24 cellular contexts compared by ENCODE assay signal in genomic region chr16:28106467-28106866, GRCh38. TPM values are rescaled to one million over a fixed set of nuclear protein-coding genes. Genes with fewer than 3 reads are reported as not detected.
"Had no signal": no experiment of that assay in that cellular context is flagged by ENCODE, and none has a peak within 500 bp of the region (broad histone marks: within the 10 kb centered on the region; RNA-seq: fewer than 3 reads in every experiment).

No MANE protein-coding gene starts in this region.

- H3K27ac ChIP-seq: coronary artery, heart right ventricle, left ventricle myocardium inferior, pancreas, suprapubic skin, tibial nerve had no signal

- H3K27me3 ChIP-seq: heart right ventricle, pancreas, suprapubic skin, tibial nerve had no signal

- H3K4me1 ChIP-seq: left ventricle myocardium inferior, pancreas had no signal

- H3K9me3 Mint-ChIP-seq: activated CD4-positive, alpha-beta memory T cell treated with anti-CD3 and anti-CD28 coated beads, Interleukin-2, amount 10 ng/mL, durations not matched to agents 7 days and 5 days; activated CD4-positive, alpha-beta T cell treated with anti-CD3 and anti-CD28 coated beads, Interleukin-2, amount 10 ng/mL, durations not matched to agents 24 days and 14 days; activated naive CD8-positive, alpha-beta T cell treated with anti-CD3 and anti-CD28 coated beads, Interleukin-2, amount 10 ng/mL, durations not matched to agents 7 days and 5 days; activated T-helper 17 cell treated with anti-CD3 and anti-CD28 coated beads, Interleukin-2, amount 50 U/mL, for 72 hours; mesothelial cell of epicardium; naive thymus-derived CD8-positive, alpha-beta T cell; stimulated activated effector memory CD8-positive, alpha-beta T cell treated with anti-CD3 and anti-CD28 coated beads, Interleukin-12 subunit alpha, Interleukin-12 subunit beta, amount 100 ng/mL, for 72 hours; stimulated activated naive CD8-positive, alpha-beta T cell treated with anti-CD3 and anti-CD28 coated beads, Interleukin-15, amount 100 ng/mL, for 72 hours had no signal

- H3K9me3 ChIP-seq: heart right ventricle, left ventricle myocardium inferior, pancreas, suprapubic skin, tibial nerve had no signal

- H3K27me3 Mint-ChIP-seq: activated CD4-positive, alpha-beta memory T cell treated with anti-CD3 and anti-CD28 coated beads, Interleukin-2, amount 10 ng/mL, durations not matched to agents 7 days and 5 days; activated CD4-positive, alpha-beta T cell treated with anti-CD3 and anti-CD28 coated beads, Interleukin-2, amount 10 ng/mL, durations not matched to agents 24 days and 14 days; activated naive CD8-positive, alpha-beta T cell treated with anti-CD3 and anti-CD28 coated beads, Interleukin-2, amount 10 ng/mL, durations not matched to agents 7 days and 5 days; activated T-helper 17 cell treated with anti-CD3 and anti-CD28 coated beads, Interleukin-2, amount 50 U/mL, for 72 hours; naive thymus-derived CD8-positive, alpha-beta T cell; stimulated activated naive CD8-positive, alpha-beta T cell treated with anti-CD3 and anti-CD28 coated beads, Interleukin-15, amount 100 ng/mL, for 72 hours had no signal

- ATAC-seq: heart right ventricle; naive thymus-derived CD8-positive, alpha-beta T cell; pancreas; right cardiac atrium; stimulated activated effector memory CD8-positive, alpha-beta T cell treated with anti-CD3 and anti-CD28 coated beads, Interleukin-12 subunit alpha, Interleukin-12 subunit beta, amount 100 ng/mL, for 72 hours; stimulated activated naive CD8-positive, alpha-beta T cell treated with anti-CD3 and anti-CD28 coated beads, Interleukin-15, amount 100 ng/mL, for 72 hours had no signal

- H3K4me3 Mint-ChIP-seq: activated CD4-positive, alpha-beta memory T cell treated with anti-CD3 and anti-CD28 coated beads, Interleukin-2, amount 10 ng/mL, durations not matched to agents 7 days and 5 days; activated CD4-positive, alpha-beta T cell treated with anti-CD3 and anti-CD28 coated beads, Interleukin-2, amount 10 ng/mL, durations not matched to agents 24 days and 14 days; activated naive CD8-positive, alpha-beta T cell treated with anti-CD3 and anti-CD28 coated beads, Interleukin-2, amount 10 ng/mL, durations not matched to agents 7 days and 5 days; activated T-helper 17 cell treated with anti-CD3 and anti-CD28 coated beads, Interleukin-2, amount 50 U/mL, for 72 hours; mesothelial cell of epicardium; naive thymus-derived CD8-positive, alpha-beta T cell; stimulated activated effector memory CD8-positive, alpha-beta T cell treated with anti-CD3 and anti-CD28 coated beads, Interleukin-12 subunit alpha, Interleukin-12 subunit beta, amount 100 ng/mL, for 72 hours; stimulated activated naive CD8-positive, alpha-beta T cell treated with anti-CD3 and anti-CD28 coated beads, Interleukin-15, amount 100 ng/mL, for 72 hours had no signal

- H3K4me3 ChIP-seq: coronary artery, heart right ventricle, left ventricle myocardium inferior, pancreas, suprapubic skin, tibial nerve had no signal

- DNase-seq: activated CD4-positive, alpha-beta memory T cell treated with anti-CD3 and anti-CD28 coated beads, Interleukin-2, amount 10 ng/mL, durations not matched to agents 7 days and 5 days; activated CD4-positive, alpha-beta T cell treated with anti-CD3 and anti-CD28 coated beads, Interleukin-2, amount 10 ng/mL, durations not matched to agents 24 days and 14 days; activated naive CD4-positive, alpha-beta T cell treated with Interleukin-2 at 50 U/mL for 16 hours; activated naive CD8-positive, alpha-beta T cell treated with anti-CD3 and anti-CD28 coated beads, Interleukin-2, amount 10 ng/mL, durations not matched to agents 7 days and 5 days; activated T-cell treated with anti-CD3 and anti-CD28 coated beads, Interleukin-2, amount 50 U/mL, for 1 hour; amygdala; heart right ventricle; kidney; left ventricle myocardium inferior; naive thymus-derived CD8-positive, alpha-beta T cell; pancreas; right cardiac atrium; stimulated activated CD4-positive, alpha-beta T cell treated with anti-CD3 and anti-CD28 coated beads, Interleukin-12 subunit alpha, Interleukin-12 subunit beta, amount 100 ng/mL, for 4 hours; stimulated activated naive CD8-positive, alpha-beta T cell treated with anti-CD3 and anti-CD28 coated beads, Interleukin-15, amount 100 ng/mL, for 72 hours had no signal

- H3K27ac Mint-ChIP-seq: activated CD4-positive, alpha-beta memory T cell treated with anti-CD3 and anti-CD28 coated beads, Interleukin-2, amount 10 ng/mL, durations not matched to agents 7 days and 5 days; activated naive CD8-positive, alpha-beta T cell treated with anti-CD3 and anti-CD28 coated beads, Interleukin-2, amount 10 ng/mL, durations not matched to agents 7 days and 5 days; mesothelial cell of epicardium had no signal

RNA-seq across cellular contexts. Expression of gene GSG1L, which starts 43.0 kb away (rescaled TPM):
- total RNA-seq: activated CD4-positive, alpha-beta T cell treated with anti-CD3 and anti-CD28 coated beads, Interleukin-2, amount 10 ng/mL, durations not matched to agents 24 days and 14 days; activated naive CD8-positive, alpha-beta T cell treated with anti-CD3 and anti-CD28 coated beads, Interleukin-2, amount 10 ng/mL, durations not matched to agents 7 days and 5 days; bronchial epithelial cell; fibroblast of villous mesenchyme; kidney; mammary epithelial cell; naive thymus-derived CD8-positive, alpha-beta T cell; pulmonary artery endothelial cell; tibial nerve had no signal
